ENCODE assay signal across 1 cellular context in the genomic region with DNA sequence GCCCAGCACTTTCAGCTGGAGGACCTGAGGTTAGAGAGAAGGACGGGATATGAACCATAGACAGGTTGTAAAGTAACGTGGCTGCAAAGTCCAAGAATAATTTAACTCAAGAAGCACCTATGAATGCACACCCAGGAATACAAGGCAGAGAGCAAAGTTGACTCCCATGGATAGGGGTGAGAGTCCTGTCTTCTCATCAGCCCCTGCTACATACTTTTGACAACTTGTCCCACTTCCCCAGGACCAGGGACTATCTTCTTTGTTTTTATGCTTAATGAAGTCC.
TF ChIP-seq lines count a peak whose summit lies in the region.

No MANE protein-coding gene starts in this region.

TF ChIP-seq in H1, 55 proteins besides CTCF, POLR2A, EP300 and RAD21:
- TF ChIP-seq SIN3A (conservative IDR thresholded peaks at IDR 0.05 in 1 of 2, IDR thresholded peaks at IDR 0.05 in 1 of 2; ENCODE audit: low read depth in 1 of 2, low read length in 2 of 2) (no peak), HDAC6 (IDR thresholded peaks at IDR 0.05; ENCODE audit: low read depth, low read length) (no peak), SIX5 (IDR thresholded peaks at IDR 0.05; ENCODE audit: low read depth, low read length) (no peak), TCF12 (IDR thresholded peaks at IDR 0.05; ENCODE audit: low read depth, low read length) (no peak), MAFK (IDR thresholded peaks at IDR 0.05; ENCODE audit: low read depth, low read length) (no peak), BRCA1 (IDR thresholded peaks at IDR 0.05; ENCODE audit: low read depth, low read length) (no peak), CHD2 (IDR thresholded peaks at IDR 0.05; ENCODE audit: low read length) (no peak), EGR1 (IDR thresholded peaks at IDR 0.05; ENCODE audit: borderline replicate concordance, low read depth, low read length) (no peak), EZH2 (IDR thresholded peaks at IDR 0.05; ENCODE audit: low read depth, low read length, severe bottlenecking) (no peak), BACH1 (IDR thresholded peaks at IDR 0.05; ENCODE audit: low read length) (no peak), ZNF274 (IDR thresholded peaks at IDR 0.05; ENCODE audit: borderline replicate concordance, extremely low read depth, low read length) (no peak), TAF1 (IDR thresholded peaks at IDR 0.05; ENCODE audit: low read depth, low read length) (no peak), CBX5 (IDR thresholded peaks at IDR 0.05; ENCODE audit: low read depth, low read length) (no peak), PHF8 (conservative IDR thresholded peaks at IDR 0.05; ENCODE audit: low read depth, low read length) (no peak), KDM4A (IDR thresholded peaks at IDR 0.05; ENCODE audit: low read depth, low read length, severe bottlenecking) (no peak), JUND (IDR thresholded peaks at IDR 0.05; ENCODE audit: low read length) (no peak)
- TF ChIP-seq, protein P1, sequence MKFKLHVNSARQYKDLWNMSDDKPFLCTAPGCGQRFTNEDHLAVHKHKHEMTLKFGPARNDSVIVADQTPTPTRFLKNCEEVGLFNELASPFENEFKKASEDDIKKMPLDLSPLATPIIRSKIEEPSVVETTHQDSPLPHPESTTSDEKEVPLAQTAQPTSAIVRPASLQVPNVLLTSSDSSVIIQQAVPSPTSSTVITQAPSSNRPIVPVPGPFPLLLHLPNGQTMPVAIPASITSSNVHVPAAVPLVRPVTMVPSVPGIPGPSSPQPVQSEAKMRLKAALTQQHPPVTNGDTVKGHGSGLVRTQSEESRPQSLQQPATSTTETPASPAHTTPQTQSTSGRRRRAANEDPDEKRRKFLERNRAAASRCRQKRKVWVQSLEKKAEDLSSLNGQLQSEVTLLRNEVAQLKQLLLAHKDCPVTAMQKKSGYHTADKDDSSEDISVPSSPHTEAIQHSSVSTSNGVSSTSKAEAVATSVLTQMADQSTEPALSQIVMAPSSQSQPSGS (IDR thresholded peaks at IDR 0.05; ENCODE audit: low read length), result no peak
TF ChIP-seq in H1: peak in this region for 0.
